In genomic region chr2:191128911-191129304, GRCh38 we compare ENCODE assay signal across 25 cellular contexts. TPM values are rescaled to one million over a fixed set of nuclear protein-coding genes. Genes with fewer than 3 reads are reported as not detected.
DNase-seq lines count a peak whose midpoint lies in the region; ATAC-seq and TF ChIP-seq lines count a peak whose summit lies in the region.
"Had no signal": no experiment of that assay in that cellular context is flagged by ENCODE, and none has a peak within 500 bp of the region (broad histone marks: within the 10 kb centered on the region; RNA-seq: fewer than 3 reads in every experiment).

No MANE protein-coding gene starts in this region.

- H3K27me3 ChIP-seq in OCI-LY3 (ENCODE audit: low read depth, low read length) (no peaks in the 10 kb centered on the region), esophagus squamous epithelium (no peaks in the 10 kb centered on the region)
- H3K27me3 ChIP-seq: dorsolateral prefrontal cortex, thyroid gland had no signal

- H3K9ac ChIP-seq in OCI-LY3 (ENCODE audit: low read length): peak overlapping the region; percentile 26; the same call in 1 of the 2 replicates

- H3K4me1 ChIP-seq in OCI-LY3 (ENCODE audit: low read length) (peaks cover 13% of the 10 kb centered on the region), esophagus squamous epithelium (no peaks in the 10 kb centered on the region)
- H3K4me1 ChIP-seq: HAP-1, SJCRH30, thyroid gland had no signal

- peak overlapping the region; percentile 54 for H3K4me2 ChIP-seq in OCI-LY3 (ENCODE audit: low read length)

- H3K4me1 Mint-ChIP-seq in activated T-cell treated with anti-CD3 and anti-CD28 coated beads, Interleukin-2, amount 50 U/mL, for 72 hours (ENCODE audit: low read depth): peaks cover 63% of the 10 kb centered on the region
- H3K4me1 Mint-ChIP-seq in activated naive CD8-positive, alpha-beta T cell treated with anti-CD3 and anti-CD28 coated beads, Interleukin-2, amount 10 ng/mL, durations not matched to agents 7 days and 5 days: peaks cover 59% of the 10 kb centered on the region
- H3K4me1 Mint-ChIP-seq in stimulated activated effector memory CD8-positive, alpha-beta T cell treated with anti-CD3 and anti-CD28 coated beads, Interleukin-12 subunit alpha, Interleukin-12 subunit beta, amount 100 ng/mL, for 72 hours: peaks cover 65% of the 10 kb centered on the region
- H3K4me1 Mint-ChIP-seq: B cell, memory B cell had no signal

- H3K27me3 Mint-ChIP-seq in activated T-cell treated with anti-CD3 and anti-CD28 coated beads, Interleukin-2, amount 50 U/mL, for 72 hours (ENCODE audit: low read depth): no peaks in the 10 kb centered on the region
- no peaks in the 10 kb centered on the region for H3K27me3 Mint-ChIP-seq in activated naive CD8-positive, alpha-beta T cell treated with anti-CD3 and anti-CD28 coated beads, Interleukin-2, amount 10 ng/mL, durations not matched to agents 7 days and 5 days
- H3K27me3 Mint-ChIP-seq: activated CD4-positive, alpha-beta T cell treated with anti-CD3 and anti-CD28 coated beads for 36 hours; memory B cell had no signal

- H3K79me2 ChIP-seq in OCI-LY3 (ENCODE audit: low read length): no peaks in the 10 kb centered on the region

- H3K4me3 Mint-ChIP-seq in activated T-cell treated with anti-CD3 and anti-CD28 coated beads, Interleukin-2, amount 50 U/mL, for 72 hours: peak overlapping the region in 1 of 2 donors; percentile 61
- H3K4me3 Mint-ChIP-seq in activated naive CD8-positive, alpha-beta T cell treated with anti-CD3 and anti-CD28 coated beads, Interleukin-2, amount 10 ng/mL, durations not matched to agents 7 days and 5 days: peak overlapping the region; percentile 69
- peak overlapping the region; percentile 54 for H3K4me3 Mint-ChIP-seq in stimulated activated effector memory CD8-positive, alpha-beta T cell treated with anti-CD3 and anti-CD28 coated beads, Interleukin-12 subunit alpha, Interleukin-12 subunit beta, amount 100 ng/mL, for 72 hours
- H3K4me3 Mint-ChIP-seq: activated CD4-positive, alpha-beta T cell treated with anti-CD3 and anti-CD28 coated beads for 36 hours; B cell; memory B cell had no signal

- peak overlapping the region; percentile 41 for H3K27ac Mint-ChIP-seq in activated T-cell treated with anti-CD3 and anti-CD28 coated beads, Interleukin-2, amount 50 U/mL, for 72 hours
- H3K27ac Mint-ChIP-seq in activated naive CD8-positive, alpha-beta T cell treated with anti-CD3 and anti-CD28 coated beads, Interleukin-2, amount 10 ng/mL, durations not matched to agents 7 days and 5 days: peak overlapping the region; percentile 90
- peak overlapping the region; percentile 89 for H3K27ac Mint-ChIP-seq in stimulated activated effector memory CD8-positive, alpha-beta T cell treated with anti-CD3 and anti-CD28 coated beads, Interleukin-12 subunit alpha, Interleukin-12 subunit beta, amount 100 ng/mL, for 72 hours
- H3K27ac Mint-ChIP-seq: B cell, memory B cell, progenitor cell of endocrine pancreas had no signal

- peaks cover 16 to 32% of the 10 kb centered on the region in 2 donors for H3K36me3 Mint-ChIP-seq in activated T-cell treated with anti-CD3 and anti-CD28 coated beads, Interleukin-2, amount 50 U/mL, for 72 hours (ENCODE audit: insufficient read depth in 2 of 2)
- H3K36me3 Mint-ChIP-seq in activated naive CD8-positive, alpha-beta T cell treated with anti-CD3 and anti-CD28 coated beads, Interleukin-2, amount 10 ng/mL, durations not matched to agents 7 days and 5 days: peaks cover 51% of the 10 kb centered on the region
- peaks cover 36% of the 10 kb centered on the region for H3K36me3 Mint-ChIP-seq in stimulated activated effector memory CD8-positive, alpha-beta T cell treated with anti-CD3 and anti-CD28 coated beads, Interleukin-12 subunit alpha, Interleukin-12 subunit beta, amount 100 ng/mL, for 72 hours

- TF ChIP-seq CTCF in OCI-LY3 (IDR thresholded peaks at IDR 0.05; ENCODE audit: low read depth, low read length) (no peak), esophagus squamous epithelium (IDR thresholded peaks at IDR 0.05) (no peak)

- no peak for DNase-seq in activated T-cell treated with anti-CD3 and anti-CD28 coated beads, Interleukin-2, amount 50 U/mL, for 72 hours
- DNase-seq in activated T-cell treated with anti-CD3 and anti-CD28 coated beads, Interleukin-2, amount 50 U/mL, for 48 hours: no peak
- DNase-seq in activated naive CD8-positive, alpha-beta T cell treated with anti-CD3 and anti-CD28 coated beads, Interleukin-2, amount 10 ng/mL, durations not matched to agents 7 days and 5 days: no peak
- DNase-seq in stimulated activated effector memory CD8-positive, alpha-beta T cell treated with anti-CD3 and anti-CD28 coated beads, Interleukin-12 subunit alpha, Interleukin-12 subunit beta, amount 100 ng/mL, for 72 hours (ENCODE audit: low spot score in 2 of 2): no peak
- DNase-seq in stimulated activated CD4-positive, alpha-beta T cell treated with anti-CD3 and anti-CD28 coated beads, Interleukin-2, amount 100 ng/mL, for 48 hours: no peak
- no peak for DNase-seq in esophagus squamous epithelium (lab: John Stamatoyannopoulos, UW)
- DNase-seq: activated CD4-positive, alpha-beta T cell treated with anti-CD3 and anti-CD28 coated beads for 36 hours; cerebellar nuclear complex; dorsolateral prefrontal cortex; GF-D8; hippocampal formation; NCI-H1105 treated with DMSO at 0.1 percent for 48 hours; NCI-H2081; NCI-H2227 treated with DMSO at 0.1 percent for 48 hours; NCI-H748 treated with DMSO at 0.1 percent for 48 hours; SJCRH30; stimulated activated CD4-positive, alpha-beta T cell treated with anti-CD3 and anti-CD28 coated beads, Interleukin-15, amount 100 ng/mL, for 24 hours; stimulated activated naive CD4-positive, alpha-beta T cell treated with Interleukin-2 at 50 U/mL for 16 hours; thyroid gland had no signal

- no peak for ATAC-seq in activated T-cell treated with anti-CD3 and anti-CD28 coated beads, Interleukin-2, amount 50 U/mL, for 72 hours (replicated peaks in 1 of 2)
- no peak for ATAC-seq in activated naive CD8-positive, alpha-beta T cell treated with anti-CD3 and anti-CD28 coated beads, Interleukin-2, amount 10 ng/mL, durations not matched to agents 7 days and 5 days (ENCODE audit: low read depth)
- no peak for ATAC-seq in stimulated activated effector memory CD8-positive, alpha-beta T cell treated with anti-CD3 and anti-CD28 coated beads, Interleukin-12 subunit alpha, Interleukin-12 subunit beta, amount 100 ng/mL, for 72 hours
- ATAC-seq in GM18519 (IDR thresholded peaks at IDR 0.05; ENCODE audit: low FRiP score, unreplicated experiment): no peak

- H3K9me3 Mint-ChIP-seq in activated T-cell treated with anti-CD3 and anti-CD28 coated beads, Interleukin-2, amount 50 U/mL, for 72 hours: peaks cover 0 to 2% of the 10 kb centered on the region in 2 donors
- peaks cover 2% of the 10 kb centered on the region for H3K9me3 Mint-ChIP-seq in activated naive CD8-positive, alpha-beta T cell treated with anti-CD3 and anti-CD28 coated beads, Interleukin-2, amount 10 ng/mL, durations not matched to agents 7 days and 5 days
- no peaks in the 10 kb centered on the region for H3K9me3 Mint-ChIP-seq in stimulated activated effector memory CD8-positive, alpha-beta T cell treated with anti-CD3 and anti-CD28 coated beads, Interleukin-12 subunit alpha, Interleukin-12 subunit beta, amount 100 ng/mL, for 72 hours
- H3K9me3 Mint-ChIP-seq: memory B cell had no signal

- intact Hi-C loops in esophagus squamous epithelium (cut with DNase I): no loop called here

- no peaks in the 10 kb centered on the region for H3K36me3 ChIP-seq in OCI-LY3 (replicated peaks; ENCODE audit: low read depth, low read length)
- H3K36me3 ChIP-seq in esophagus squamous epithelium: no peaks in the 10 kb centered on the region
- H3K36me3 ChIP-seq: HAP-1, SJCRH30, thyroid gland had no signal

- 50 to 61% methylated on average over 2 of the region's 2 CpGs for WGBS in esophagus squamous epithelium, 2 donors

- H4K20me1 ChIP-seq in OCI-LY3 (ENCODE audit: insufficient read depth, low read length): no peaks in the 10 kb centered on the region

- no peak overlapping the region for H2AFZ ChIP-seq in OCI-LY3 (ENCODE audit: low read depth, low read length)

- H3K27ac ChIP-seq in OCI-LY3 (ENCODE audit: low read length) (no peak overlapping the region), esophagus squamous epithelium (no peak overlapping the region)
- H3K27ac ChIP-seq: dorsolateral prefrontal cortex, SJCRH30, thyroid gland had no signal

- no peak overlapping the region; the same call in 1 of the 2 replicates for H3K4me3 ChIP-seq in OCI-LY3 (ENCODE audit: low read length)
- H3K4me3 ChIP-seq in esophagus squamous epithelium: no peak overlapping the region
- H3K4me3 ChIP-seq: dorsolateral prefrontal cortex, HAP-1, SJCRH30, thyroid gland had no signal

- H3K9me3 ChIP-seq in OCI-LY3 (ENCODE audit: insufficient read depth, low read length) (no peaks in the 10 kb centered on the region), esophagus squamous epithelium (no peaks in the 10 kb centered on the region)
- H3K9me3 ChIP-seq: HAP-1, SJCRH30, thyroid gland had no signal

- POLR2A ChIA-PET in activated naive CD8-positive, alpha-beta T cell treated with anti-CD3 and anti-CD28 coated beads, Interleukin-2, amount 10 ng/mL, durations not matched to agents 7 days and 5 days (lab: Charles Lee): interaction anchor here (0.6 to 3.9 kb wide), 9 partner anchors 10 to 549 kb away, joined by 3 to 26 read pairs (median 5); partner anchors contain the start of gene NABP1

- TF ChIP-seq POLR2A in esophagus squamous epithelium (IDR thresholded peaks at IDR 0.05): no peak

RNA-seq across cellular contexts. Expression of gene STAT4, which starts 21.9 kb away (rescaled TPM):
- 100 to 1,000 TPM; 104 to 125 TPM for total RNA-seq in activated T-cell treated with anti-CD3 and anti-CD28 coated beads, Interleukin-2, amount 50 U/mL, for 72 hours
- 100 to 1,000 TPM; 170 to 177 TPM for total RNA-seq in activated naive CD8-positive, alpha-beta T cell treated with anti-CD3 and anti-CD28 coated beads, Interleukin-2, amount 10 ng/mL, durations not matched to agents 7 days and 5 days
- 1 to 10 TPM in 3 of 4 donors, under 1 TPM in 1; 0.47 to 3.2 (median 2.1) TPM for total RNA-seq in esophagus squamous epithelium

Comparison
In these comparisons a context has a peak if more than half of its experiments do, and no peak if none do; other contexts are left out.
1. RNA of gene STAT4, which starts 21.9 kb away (total RNA-seq): 170 to 177 TPM in activated naive CD8-positive, alpha-beta T cell treated with anti-CD3 and anti-CD28 coated beads, Interleukin-2, amount 10 ng/mL, durations not matched to agents 7 days and 5 days and 104 to 125 TPM in activated T-cell treated with anti-CD3 and anti-CD28 coated beads, Interleukin-2, amount 50 U/mL, for 72 hours; 0.47 to 3.2 TPM in esophagus squamous epithelium; every median in the first group is over 10 times any median in the second.
2. Peak in every context shown above with its lines, with median percentiles within 50 percentile points of each other: H3K27ac Mint-ChIP-seq.